ENCODE assay signal across 28 cellular contexts in genomic region chr11:120723751-120724150, GRCh38.
"Had no signal": no experiment of that assay in that cellular context is flagged by ENCODE, and none has a peak within 500 bp of the region (broad histone marks: within the 10 kb centered on the region; RNA-seq: fewer than 3 reads in every experiment).

No MANE protein-coding gene starts in this region.

- DNase-seq: naive thymus-derived CD4-positive, alpha-beta T cell; occipital lobe; ovary; posterior cingulate gyrus; psoas muscle; right cardiac atrium; right lobe of liver; sigmoid colon; small intestine; stimulated activated CD4-positive, alpha-beta T cell treated with anti-CD3 and anti-CD28 coated beads, Interleukin-15, amount 100 ng/mL, for 24 hours; stimulated activated CD4-positive, alpha-beta T cell treated with anti-CD3 and anti-CD28 coated beads, Interleukin-2, amount 100 ng/mL, for 24 hours; stimulated activated CD4-positive, alpha-beta T cell treated with anti-CD3 and anti-CD28 coated beads, Interleukin-2, amount 100 ng/mL, for 48 hours; stimulated activated CD4-positive, alpha-beta T cell treated with anti-CD3 and anti-CD28 coated beads, Interleukin-4, amount 100 ng/mL, for 24 hours; stimulated activated naive B cell treated with anti-CD40 and anti-IgM and Interleukin-4, amounts not matched to agents 10 μg/mL and 1 μg/mL and 100 μg/mL, for 72 hours; stimulated activated naive CD4-positive, alpha-beta T cell treated with Interleukin-2 at 50 U/mL for 16 hours; stomach; testis; tibial artery; transverse colon; upper lobe of right lung; uterus had no signal

- H3K27ac ChIP-seq: neural progenitor cell, ovary, parathyroid adenoma, psoas muscle, right lobe of liver, sigmoid colon, stomach, testis, tibial artery, transverse colon, upper lobe of right lung, uterus had no signal

- H3K4me3 Mint-ChIP-seq: naive thymus-derived CD4-positive, alpha-beta T cell; natural killer cell treated with Interleukin-12 subunit alpha and Interleukin-12 subunit beta and Interleukin-15 and Interleukin-18, amount 100 ng/mL, for 72 hours; neural progenitor cell; stimulated activated effector memory CD8-positive, alpha-beta T cell treated with anti-CD3 and anti-CD28 coated beads, Interleukin-12 subunit alpha, Interleukin-12 subunit beta, amount 100 ng/mL, for 72 hours; stimulated activated naive B cell treated with anti-CD40 and anti-IgM and Interleukin-4, amounts not matched to agents 10 μg/mL and 1 μg/mL and 100 μg/mL, for 72 hours; stimulated activated naive CD8-positive, alpha-beta T cell treated with anti-CD3 and anti-CD28 coated beads, Interleukin-15, Interleukin-2, amounts not matched to agents 100 ng/mL and 50 ng/mL, for 24 hours; type B pancreatic cell had no signal

- H3K4me1 ChIP-seq: parathyroid adenoma, psoas muscle, right lobe of liver, sigmoid colon, stomach, testis, tibial artery, transverse colon, upper lobe of right lung, uterus had no signal

- H3K27ac Mint-ChIP-seq: naive thymus-derived CD4-positive, alpha-beta T cell; natural killer cell treated with Interleukin-12 subunit alpha and Interleukin-12 subunit beta and Interleukin-15 and Interleukin-18, amount 100 ng/mL, for 72 hours; neural progenitor cell; progenitor cell of endocrine pancreas; stimulated activated effector memory CD8-positive, alpha-beta T cell treated with anti-CD3 and anti-CD28 coated beads, Interleukin-12 subunit alpha, Interleukin-12 subunit beta, amount 100 ng/mL, for 72 hours; stimulated activated naive B cell treated with anti-CD40 and anti-IgM and Interleukin-4, amounts not matched to agents 10 μg/mL and 1 μg/mL and 100 μg/mL, for 72 hours; stimulated activated naive CD8-positive, alpha-beta T cell treated with anti-CD3 and anti-CD28 coated beads, Interleukin-15, Interleukin-2, amounts not matched to agents 100 ng/mL and 50 ng/mL, for 24 hours; type B pancreatic cell had no signal

- FAIRE-seq: small intestine had no signal

- H3K4me3 ChIP-seq: neural progenitor cell, ovary, psoas muscle, right lobe of liver, sigmoid colon, stomach, testis, tibial artery, transverse colon, upper lobe of right lung, uterus had no signal

- H3K4me1 Mint-ChIP-seq: stimulated activated effector memory CD8-positive, alpha-beta T cell treated with anti-CD3 and anti-CD28 coated beads, Interleukin-12 subunit alpha, Interleukin-12 subunit beta, amount 100 ng/mL, for 72 hours had no signal

- H3K27me3 ChIP-seq: neural progenitor cell, ovary, right lobe of liver, sigmoid colon, testis, transverse colon, upper lobe of right lung, uterus had no signal

- ATAC-seq: naive thymus-derived CD4-positive, alpha-beta T cell; psoas muscle; right cardiac atrium; right lobe of liver; stimulated activated effector memory CD8-positive, alpha-beta T cell treated with anti-CD3 and anti-CD28 coated beads, Interleukin-12 subunit alpha, Interleukin-12 subunit beta, amount 100 ng/mL, for 72 hours; stimulated activated naive B cell treated with anti-CD40 and anti-IgM and Interleukin-4, amounts not matched to agents 10 μg/mL and 1 μg/mL and 100 μg/mL, for 72 hours; upper lobe of right lung had no signal

- H3K36me3 Mint-ChIP-seq: naive thymus-derived CD4-positive, alpha-beta T cell; neural progenitor cell; stimulated activated effector memory CD8-positive, alpha-beta T cell treated with anti-CD3 and anti-CD28 coated beads, Interleukin-12 subunit alpha, Interleukin-12 subunit beta, amount 100 ng/mL, for 72 hours; stimulated activated naive B cell treated with anti-CD40 and anti-IgM and Interleukin-4, amounts not matched to agents 10 μg/mL and 1 μg/mL and 100 μg/mL, for 72 hours; type B pancreatic cell had no signal

- H3K36me3 ChIP-seq: neural progenitor cell, ovary, right lobe of liver, sigmoid colon, stomach, tibial artery, transverse colon, upper lobe of right lung, uterus had no signal

- H3K9me3 ChIP-seq: ovary, testis, uterus had no signal
